Comparison of ENCODE assay signal across 12 cellular contexts in the genomic region with DNA sequence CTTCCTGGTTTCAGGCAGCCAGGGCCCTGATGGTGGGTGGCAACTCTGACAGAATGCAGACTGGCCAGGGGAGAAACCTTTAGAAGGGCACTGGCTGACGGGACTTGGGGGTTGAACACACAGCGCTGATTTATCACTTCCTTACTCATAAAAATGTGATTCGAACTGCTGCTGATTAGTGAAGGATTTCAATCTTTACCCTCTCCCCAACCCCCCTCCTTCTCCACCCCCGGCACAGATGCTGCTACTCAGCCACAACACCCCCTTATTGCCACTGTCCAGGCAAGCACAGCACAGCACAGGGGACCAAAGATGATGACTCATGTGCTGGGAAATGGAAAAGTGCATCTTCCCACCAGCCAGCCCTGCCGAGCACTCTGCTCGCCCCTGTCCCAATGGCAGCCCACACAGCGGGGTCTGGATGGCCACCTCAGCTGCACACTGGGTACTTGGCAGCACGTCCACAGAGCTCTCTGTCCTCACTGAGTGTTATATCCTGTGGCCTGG.
DNase-seq lines count a peak whose midpoint lies in the region; ATAC-seq and TF ChIP-seq lines count a peak whose summit lies in the region.
"Had no signal": no experiment of that assay in that cellular context is flagged by ENCODE, and none has a peak within 500 bp of the region (broad histone marks: within the 10 kb centered on the region; RNA-seq: fewer than 3 reads in every experiment).

No MANE protein-coding gene starts in this region.

- H3K36me3 ChIP-seq in brain microvascular endothelial cell (replicated peaks) (no peaks in the 10 kb centered on the region), left lung (peaks cover 0 to 24% of the 10 kb centered on the region in 2 donors), subcutaneous abdominal adipose tissue (ENCODE audit: control insufficient read depth in 5 of 5, insufficient read depth in 5 of 5, low read length in 5 of 5) (peaks cover 0 to 30% (median 4%) of the 10 kb centered on the region in 5 donors), PC-3 (ENCODE audit: low read depth, low read length) (no peaks in the 10 kb centered on the region)

- H3K9ac ChIP-seq in subcutaneous abdominal adipose tissue (ENCODE audit: low read length in 5 of 5) = no peak overlapping the region
- no peak overlapping the region for H3K9ac ChIP-seq in PC-3 (ENCODE audit: low read length)

- DNase-seq in HFFc6 (peak; percentile 57), brain microvascular endothelial cell (peak; percentile 88), left lung (no peak), PC-3 (no peak), KG1 (lab: John Stamatoyannopoulos, UW) (no peak)
- no peak for DNase-seq in activated T-cell treated with anti-CD3 and anti-CD28 coated beads, Interleukin-2, amount 50 U/mL, for 72 hours
- DNase-seq: activated CD4-positive, CD25-positive, alpha-beta regulatory T cell treated with anti-CD3 and anti-CD28 coated beads, Interleukin-2, amount 50 U/mL, for 72 hours; DMS153; naive B cell; NCI-H2029 had no signal

- 0 out of 2 replicates have a peak, but pooled peaks cover 5% of the 10 kb centered on the region for H3K36me3 Mint-ChIP-seq in HFFc6 (ENCODE audit: low read depth)
- H3K36me3 Mint-ChIP-seq in activated T-cell treated with anti-CD3 and anti-CD28 coated beads, Interleukin-2, amount 50 U/mL, for 72 hours (ENCODE audit: insufficient read depth in 2 of 2) = peaks cover 0 to 7% of the 10 kb centered on the region in 2 donors

- H3K27me3 Mint-ChIP-seq in HFFc6 (ENCODE audit: insufficient read depth) = peaks cover 2% of the 10 kb centered on the region; the same call in 1 of the 2 replicates
- no peaks in the 10 kb centered on the region for H3K27me3 Mint-ChIP-seq in activated T-cell treated with anti-CD3 and anti-CD28 coated beads, Interleukin-2, amount 50 U/mL, for 72 hours (ENCODE audit: low read depth)
- H3K27me3 Mint-ChIP-seq: naive B cell had no signal

- H3K79me2 ChIP-seq in PC-3 (ENCODE audit: low read length) = no peaks in the 10 kb centered on the region

- no peak overlapping the region for H2AFZ ChIP-seq in PC-3 (ENCODE audit: low read length)

- H3K27ac ChIP-seq in brain microvascular endothelial cell = peak overlapping the region; percentile 95
- peak overlapping the region; percentile 16 to 39 for H3K27ac ChIP-seq in left lung
- H3K27ac ChIP-seq in subcutaneous abdominal adipose tissue (ENCODE audit: low read depth, low read length) = peak overlapping the region; percentile 45
- H3K27ac ChIP-seq in PC-3 (ENCODE audit: low read length) = no peak overlapping the region

- no TSS peak for BruUV-seq in PC-3 (replicated peaks; lab: Mats Ljungman, UMichigan)

- H3K27ac Mint-ChIP-seq in HFFc6 = peak overlapping the region; percentile 88
- no peak overlapping the region for H3K27ac Mint-ChIP-seq in activated T-cell treated with anti-CD3 and anti-CD28 coated beads, Interleukin-2, amount 50 U/mL, for 72 hours
- H3K27ac Mint-ChIP-seq: naive B cell had no signal

- H3K9me3 ChIP-seq in left lung (no peaks in the 10 kb centered on the region), subcutaneous abdominal adipose tissue (ENCODE audit: control insufficient read depth in 5 of 5, low read length in 5 of 5) (no peaks in the 10 kb centered on the region), PC-3 (ENCODE audit: low read length) (no peaks in the 10 kb centered on the region)

- H3K4me2 ChIP-seq in PC-3 (ENCODE audit: low read length) = no peak overlapping the region

- no peaks in the 10 kb centered on the region for H3K9me2 ChIP-seq in PC-3 (replicated peaks; ENCODE audit: low read length)

- H3K4me3 Mint-ChIP-seq in HFFc6 = peak overlapping the region; percentile 69
- H3K4me3 Mint-ChIP-seq in activated T-cell treated with anti-CD3 and anti-CD28 coated beads, Interleukin-2, amount 50 U/mL, for 72 hours = no peak overlapping the region
- H3K4me3 Mint-ChIP-seq: naive B cell had no signal

- CTCF ChIA-PET in PC-3 (lab: Charles Lee) = no interaction called here

- ATAC-seq in left lung = peak; percentile 10
- no peak for ATAC-seq in PC-3
- no peak for ATAC-seq in GM19328 (IDR thresholded peaks at IDR 0.05; ENCODE audit: unreplicated experiment)
- ATAC-seq in activated T-cell treated with anti-CD3 and anti-CD28 coated beads, Interleukin-2, amount 50 U/mL, for 72 hours (replicated peaks in 1 of 2) = no peak

- POLR2A ChIA-PET in PC-3 (lab: Charles Lee; ENCODE audit: unreplicated experiment) = no interaction called here

- H3F3A ChIP-seq in PC-3 (ENCODE audit: low read length, unreplicated experiment) = no peaks in the 10 kb centered on the region

- H3K27me3 ChIP-seq in brain microvascular endothelial cell (replicated peaks) (no peaks in the 10 kb centered on the region), left lung (no peaks in the 10 kb centered on the region), subcutaneous abdominal adipose tissue (ENCODE audit: control insufficient read depth in 5 of 5, insufficient read depth in 4 of 5, low read length in 5 of 5) (no peaks in the 10 kb centered on the region), PC-3 (ENCODE audit: low read length) (no peaks in the 10 kb centered on the region)

- H3K4me1 Mint-ChIP-seq in HFFc6 (ENCODE audit: low read depth) = peaks cover 75% of the 10 kb centered on the region
- peaks cover 20% of the 10 kb centered on the region for H3K4me1 Mint-ChIP-seq in activated T-cell treated with anti-CD3 and anti-CD28 coated beads, Interleukin-2, amount 50 U/mL, for 72 hours (ENCODE audit: low read depth)

- H3K4me3 ChIP-seq in brain microvascular endothelial cell (ENCODE audit: low read depth, low read length) = no peak overlapping the region
- no peak overlapping the region for H3K4me3 ChIP-seq in left lung
- no peak overlapping the region for H3K4me3 ChIP-seq in subcutaneous abdominal adipose tissue (ENCODE audit: low read depth in 1 of 5, low read length in 5 of 5)
- H3K4me3 ChIP-seq in PC-3 (ENCODE audit: low read length) = no peak overlapping the region

- no peaks in the 10 kb centered on the region for H4K20me1 ChIP-seq in PC-3 (ENCODE audit: low read length)

- intact Hi-C loops in left lung (cut with DNase I) = no loop called here
- intact Hi-C loops in PC-3 (cut with micrococcal nuclease) = no loop called here

- H3K9me3 Mint-ChIP-seq in HFFc6 = no peaks in the 10 kb centered on the region
- no peaks in the 10 kb centered on the region for H3K9me3 Mint-ChIP-seq in activated T-cell treated with anti-CD3 and anti-CD28 coated beads, Interleukin-2, amount 50 U/mL, for 72 hours
- H3K9me3 Mint-ChIP-seq: naive B cell had no signal

- in situ Hi-C loops in brain microvascular endothelial cell (cut with HindIII; ENCODE audit: low pct_ligation_motif_present, low sequenced_read_pairs) = no loop called here

- TF ChIP-seq CTCF in HFFc6 (IDR thresholded peaks at IDR 0.05) (no peak), brain microvascular endothelial cell (IDR thresholded peaks at IDR 0.05; ENCODE audit: low read depth, low read length, missing control alignments) (no peak), left lung (IDR thresholded peaks at IDR 0.05) (no peak), PC-3 (conservative IDR thresholded peaks at IDR 0.05; ENCODE audit: low read depth, low read length) (no peak)

- peaks cover 29% of the 10 kb centered on the region in 2 donors for H3K4me1 ChIP-seq in left lung
- peaks cover 12 to 64% (median 59%) of the 10 kb centered on the region in 5 donors for H3K4me1 ChIP-seq in subcutaneous abdominal adipose tissue (ENCODE audit: control insufficient read depth in 5 of 5, insufficient read depth in 5 of 5, low read length in 5 of 5)
- no peaks in the 10 kb centered on the region for H3K4me1 ChIP-seq in PC-3 (ENCODE audit: insufficient read depth, low read length)

Comparison
In these comparisons a context has a peak if more than half of its experiments do, and no peak if none do; other contexts are left out.
1. DNase-seq: peak in HFFc6 (single experiment) and brain microvascular endothelial cell (single experiment); none in left lung (0 of 2), PC-3 (single experiment), KG1 (single experiment) and activated T-cell treated with anti-CD3 and anti-CD28 coated beads, Interleukin-2, amount 50 U/mL, for 72 hours (0 of 2).